In genomic region chr20:59976196-59976847, GRCh38 we compare ENCODE assay signal across 24 cellular contexts. TPM values are rescaled to one million over a fixed set of nuclear protein-coding genes. Genes with fewer than 3 reads are reported as not detected.
A peak's percentile ranks its signal among the peaks of the same experiment; 100 is the strongest.
DNase-seq lines count a peak whose midpoint lies in the region; ATAC-seq, FAIRE-seq and TF ChIP-seq lines count a peak whose summit lies in the region.
"Had no signal": no experiment of that assay in that cellular context is flagged by ENCODE, and none has a peak within 500 bp of the region (broad histone marks: within the 10 kb centered on the region; RNA-seq: fewer than 3 reads in every experiment).

No MANE protein-coding gene starts in this region.

- H2BK12ac ChIP-seq in H1 (ENCODE audit: low read depth, low read length): no peak overlapping the region

- peaks cover 17% of the 10 kb centered on the region for H3K4me1 Mint-ChIP-seq in neural crest cell

- H3K27ac Mint-ChIP-seq in neural crest cell (ENCODE audit: unreplicated experiment): peak overlapping the region; percentile 64
- H3K27ac Mint-ChIP-seq: CD8-positive, alpha-beta T cell had no signal

- no peak overlapping the region for H3K18ac ChIP-seq in H1 (ENCODE audit: extremely low read depth, low read length)

- no peak for TF ChIP-seq EP300 in H1 (IDR thresholded peaks at IDR 0.05; ENCODE audit: borderline replicate concordance in 1 of 2, low read depth in 2 of 2, low read length in 2 of 2)

- no peak overlapping the region for H4K91ac ChIP-seq in H1 (replicated peaks; ENCODE audit: insufficient read length, low read length)

- H3K4me3 Mint-ChIP-seq in neural crest cell: no peak overlapping the region
- H3K4me3 Mint-ChIP-seq: CD8-positive, alpha-beta T cell had no signal

- no peak overlapping the region for H3K4ac ChIP-seq in H1 (replicated peaks; ENCODE audit: insufficient read length, low read depth, low read length)

- no peak overlapping the region for H3K56ac ChIP-seq in H1 (replicated peaks; ENCODE audit: insufficient read length, low read depth, low read length)

- H2AFZ ChIP-seq in H1 (ENCODE audit: low read length): no peak overlapping the region

- no peak for TF ChIP-seq POLR2A in H1 (IDR thresholded peaks at IDR 0.05; ENCODE audit: control extremely low read depth in 1 of 2, low read depth in 2 of 2, low read length in 2 of 2)

- CTCF ChIA-PET in H1 (lab: Charles Lee; ENCODE audit: partially characterized antibody): interaction anchor here (0.9 to 1.2 kb wide), 2 partner anchors 9 to 72 kb away, joined by 3 to 4 read pairs; no protein-coding TSS in a partner anchor

- ATAC-seq in GM19328 (IDR thresholded peaks at IDR 0.05; ENCODE audit: unreplicated experiment): no peak
- ATAC-seq: A549; CD8-positive, alpha-beta T cell; PC-3; SK-N-SH treated with all-trans-retinoic acid at 6 μM for 48 hours had no signal

- H2BK20ac ChIP-seq in H1 (ENCODE audit: low read length): no peak overlapping the region

- no peaks in the 10 kb centered on the region for H3K23me2 ChIP-seq in H1 (ENCODE audit: low read depth, low read length)

- no peak overlapping the region for H3K4me3 ChIP-seq in H1 (ENCODE audit: extremely low read depth in 1 of 4, insufficient read depth in 2 of 4, low read depth in 3 of 4, low read length in 4 of 4)
- H3K4me3 ChIP-seq: A549; BLaER1 treated with 17β-estradiol and CSF1 and Interleukin-3, amounts not matched to agents 10 nM and 100 nM; MG63 had no signal

- no peaks in the 10 kb centered on the region for H3K27me3 ChIP-seq in H1 (replicated peaks in 1 of 4; ENCODE audit: control insufficient read depth in 3 of 4, extremely low read depth in 1 of 4, insufficient read depth in 3 of 4, low read length in 3 of 4)
- H3K27me3 ChIP-seq: BLaER1 treated with 17β-estradiol and CSF1 and Interleukin-3, amounts not matched to agents 10 nM and 100 nM; MG63 had no signal

- no peak for FAIRE-seq in H1 (lab: Jason Lieb, UNC)
- FAIRE-seq: A549 had no signal

- H3K27ac ChIP-seq in H1 (ENCODE audit: low read depth, low read length): no peak overlapping the region
- H3K27ac ChIP-seq: A549; BLaER1 treated with 17β-estradiol and CSF1 and Interleukin-3, amounts not matched to agents 10 nM and 100 nM; HL-60 had no signal

- in situ Hi-C loops in GM13977 (cut with MboI; ENCODE audit: low pct_unique_long_range_greater_than_20kb, low sequenced_read_pairs, unreplicated experiment): no loop called here

- no peak overlapping the region for H3K4me2 ChIP-seq in H1 (ENCODE audit: insufficient read depth in 1 of 2, low read depth in 2 of 2, low read length in 2 of 2)
- H3K4me2 ChIP-seq: A549; BLaER1 treated with 17β-estradiol and CSF1 and Interleukin-3, amounts not matched to agents 10 nM and 100 nM had no signal

- no peaks in the 10 kb centered on the region for H3K79me1 ChIP-seq in H1 (ENCODE audit: low read depth, low read length)

- no peak overlapping the region for H3K23ac ChIP-seq in H1 (ENCODE audit: insufficient read length)

- TF ChIP-seq CTCF in H1 (IDR thresholded peaks at IDR 0.05; ENCODE audit: control extremely low read depth in 1 of 3, insufficient read depth in 1 of 3, low read depth in 1 of 3, low read length in 3 of 3) (no peak), neural crest cell (conservative IDR thresholded peaks at IDR 0.05) (no peak), GM13977 (IDR thresholded peaks at IDR 0.05; ENCODE audit: extremely low read depth, insufficient read depth, missing control alignments) (no peak)

- DNase-seq in DMS79 (lab: John Stamatoyannopoulos, UW) (peak; percentile 12), NCI-H446 treated with DMSO at 0.1 percent for 48 hours (lab: John Stamatoyannopoulos, UW) (peak; percentile 42), H1 (ENCODE audit: low read depth in 1 of 2, low spot score in 2 of 2) (no peak), neural crest cell (ENCODE audit: low read depth, low spot score) (no peak), NCI-H1694 (lab: John Stamatoyannopoulos, UW) (no peak), GM13977 (ENCODE audit: low spot score) (no peak), SW 1271 (lab: John Stamatoyannopoulos, UW) (no peak)
- DNase-seq: Calu3; CD8-positive, alpha-beta T cell; H7; Kasumi-1; MG63; NCI-H1048; NCI-H1436 treated with DMSO at 0.1 percent for 48 hours; NCI-H2029 treated with DMSO at 0.1 percent for 48 hours; NCI-H510A treated with DMSO at 0.1 percent for 48 hours; PC-3; RPMI8226; SHP77 treated with DMSO at 0.1 percent for 48 hours had no signal

- POLR2A ChIA-PET in H1 (lab: Charles Lee; ENCODE audit: partially characterized antibody): no interaction called here

- H4K5ac ChIP-seq in H1 (ENCODE audit: insufficient read length, low read depth, low read length): no peak overlapping the region

- no peaks in the 10 kb centered on the region for H4K20me1 ChIP-seq in H1 (replicated peaks in 1 of 2; ENCODE audit: control insufficient read depth in 1 of 2, insufficient read depth in 2 of 2, low read length in 2 of 2)
- H4K20me1 ChIP-seq: BLaER1 treated with 17β-estradiol and CSF1 and Interleukin-3, amounts not matched to agents 10 nM and 100 nM had no signal

- H3K36me3 ChIP-seq in H1 (ENCODE audit: control insufficient read depth in 2 of 4, insufficient read depth in 4 of 4, low read length in 3 of 4): no peaks in the 10 kb centered on the region
- H3K36me3 ChIP-seq: BLaER1 treated with 17β-estradiol and CSF1 and Interleukin-3, amounts not matched to agents 10 nM and 100 nM; MG63 had no signal

- no peak overlapping the region for H3K9ac ChIP-seq in H1 (replicated peaks in 1 of 4; ENCODE audit: extremely low read depth in 1 of 4, low read depth in 3 of 4, low read length in 3 of 4)
- H3K9ac ChIP-seq: BLaER1 treated with 17β-estradiol and CSF1 and Interleukin-3, amounts not matched to agents 10 nM and 100 nM had no signal

- no peak overlapping the region for H2BK5ac ChIP-seq in H1 (ENCODE audit: low read depth, low read length)

- H3K9me3 ChIP-seq in H1 (ENCODE audit: insufficient read depth in 2 of 2, low read depth in 1 of 2, low read length in 1 of 2): no peaks in the 10 kb centered on the region
- H3K9me3 ChIP-seq: A549, MG63 had no signal

- no peaks in the 10 kb centered on the region for H3K27me3 Mint-ChIP-seq in neural crest cell (ENCODE audit: low read depth)

- no peaks in the 10 kb centered on the region; a peak in 1 of 7 replicates for H3K4me1 ChIP-seq in H1 (replicated peaks in 1 of 4; ENCODE audit: control insufficient read depth in 3 of 4, insufficient read depth in 4 of 4, low read length in 3 of 4)
- H3K4me1 ChIP-seq: A549; BLaER1 treated with 17β-estradiol and CSF1 and Interleukin-3, amounts not matched to agents 10 nM and 100 nM had no signal

- no peak overlapping the region for H3K14ac ChIP-seq in H1 (ENCODE audit: insufficient read length)

- H3K9me3 Mint-ChIP-seq in neural crest cell: peaks cover 2% of the 10 kb centered on the region
- H3K9me3 Mint-ChIP-seq: CD8-positive, alpha-beta T cell had no signal

- H2BK120ac ChIP-seq in H1 (replicated peaks; ENCODE audit: low read depth, low read length): no peak overlapping the region

- no peaks in the 10 kb centered on the region for H3K36me3 Mint-ChIP-seq in neural crest cell (ENCODE audit: low read depth)

- H2BK15ac ChIP-seq in H1 (ENCODE audit: low read length): no peak overlapping the region

- no peak for TF ChIP-seq RAD21 in H1 (IDR thresholded peaks at IDR 0.05 in 1 of 2, conservative IDR thresholded peaks at IDR 0.05 in 1 of 2; ENCODE audit: low read depth in 2 of 2, low read length in 2 of 2)

- H3K79me2 ChIP-seq in H1 (ENCODE audit: control insufficient read depth in 1 of 2, insufficient read depth in 2 of 2, low read length in 2 of 2): no peaks in the 10 kb centered on the region

- WGBS in H1 (ENCODE audit: extremely low coverage in 1 of 2, insufficient coverage in 1 of 2, insufficient read length in 1 of 2, insufficient replicate concordance in 2 of 2, low coverage in 1 of 2, low lambda C conversion rate in 2 of 2, missing lambda C conversion rate in 1 of 2), 2 experiments: 94% methylated on average over 6 of the region's 6 CpGs; no CpG with 5 or more reads in 1 of the 2 experiments

- peak overlapping the region; percentile 45; the same call in 1 of the 2 replicates for H4K8ac ChIP-seq in H1 (ENCODE audit: extremely low read depth, insufficient read depth, low read length)

- H2AK5ac ChIP-seq in H1 (ENCODE audit: low read depth, low read length): no peak overlapping the region

RNA-seq across cellular contexts. Expression of gene CDH26, which starts 18.1 kb away (rescaled TPM):
- 1.7 and 2.3 TPM in 2 replicates for total RNA-seq in H1 (2021; fragmentation: NEBNext Ultra II Directional; extraction: Animal tissue kit (Norgen Biotek cat#: 25700))
- polyA plus RNA-seq in H1 (2011; rRNA removed): 0.78 and 1.5 TPM in 2 replicates
- polyA plus RNA-seq in H1 (2011; cell fraction: cytosol; rRNA removed): 2.0 TPM
- 2.0 TPM for polyA plus RNA-seq in H1 (2011; cell fraction: nucleus; rRNA removed)
- polyA plus RNA-seq in H1 (2012, experiment 1 of 2): 1.1 to 1.9 TPM (median 1.5 TPM) in 4 replicates
- polyA plus RNA-seq in H1 (2012, experiment 2 of 2): 0.39 TPM
- 1.3 TPM for polyA plus RNA-seq in H1 (2013, experiment 1 of 2)
- 1.3 TPM for polyA plus RNA-seq in H1 (2013, experiment 2 of 2)
- 2.7 and 3.2 TPM in 2 replicates for polyA minus RNA-seq in H1 (2011; rRNA and poly(A)+ RNA removed)
- 1.5 TPM for polyA minus RNA-seq in H1 (2011; cell fraction: cytosol; rRNA and poly(A)+ RNA removed)
- polyA minus RNA-seq in H1 (2011; cell fraction: nucleus; rRNA and poly(A)+ RNA removed): 2.3 TPM
- total RNA-seq in neural crest cell: 0.86 and 0.89 TPM in 2 replicates

RNA-seq across cellular contexts. Expression of gene FAM217B, which starts 36.1 kb away (rescaled TPM):
- total RNA-seq in H1 (2021; fragmentation: NEBNext Ultra II Directional; extraction: Animal tissue kit (Norgen Biotek cat#: 25700)): 24.7 and 28.5 TPM in 2 replicates
- 2.8 and 5.4 TPM in 2 replicates for polyA plus RNA-seq in H1 (2011; rRNA removed)
- 5.9 TPM for polyA plus RNA-seq in H1 (2011; cell fraction: cytosol; rRNA removed)
- 3.6 TPM for polyA plus RNA-seq in H1 (2011; cell fraction: nucleus; rRNA removed)
- polyA plus RNA-seq in H1 (2012, experiment 1 of 2): 6.4 to 9.2 TPM (median 7.3 TPM) in 4 replicates
- polyA plus RNA-seq in H1 (2012, experiment 2 of 2): 0.73 TPM
- 19.2 TPM for polyA plus RNA-seq in H1 (2013, experiment 1 of 2)
- polyA plus RNA-seq in H1 (2013, experiment 2 of 2): 18.7 TPM
- 7.6 and 9.2 TPM in 2 replicates for polyA minus RNA-seq in H1 (2011; rRNA and poly(A)+ RNA removed)
- 6.1 TPM for polyA minus RNA-seq in H1 (2011; cell fraction: cytosol; rRNA and poly(A)+ RNA removed)
- 15.3 TPM for polyA minus RNA-seq in H1 (2011; cell fraction: nucleus; rRNA and poly(A)+ RNA removed)
- 47.9 and 49.9 TPM in 2 replicates for total RNA-seq in neural crest cell

RNA-seq across cellular contexts. Expression of gene PPP1R3D, which starts 36.2 kb away (rescaled TPM):
- 3.5 and 3.9 TPM in 2 replicates for total RNA-seq in H1 (2021; fragmentation: NEBNext Ultra II Directional; extraction: Animal tissue kit (Norgen Biotek cat#: 25700))
- polyA plus RNA-seq in H1 (2011; rRNA removed): 1.3 and 1.4 TPM in 2 replicates
- 1.1 TPM for polyA plus RNA-seq in H1 (2011; cell fraction: cytosol; rRNA removed)
- 1.1 TPM for polyA plus RNA-seq in H1 (2011; cell fraction: nucleus; rRNA removed)
- 1.2 to 1.8 TPM (median 1.3 TPM) in 4 replicates for polyA plus RNA-seq in H1 (2012, experiment 1 of 2)
- polyA plus RNA-seq in H1 (2012, experiment 2 of 2): 1.1 TPM
- polyA plus RNA-seq in H1 (2013, experiment 1 of 2): 1.8 TPM
- 1.7 TPM for polyA plus RNA-seq in H1 (2013, experiment 2 of 2)
- 1.5 and 1.6 TPM in 2 replicates for polyA minus RNA-seq in H1 (2011; rRNA and poly(A)+ RNA removed)
- polyA minus RNA-seq in H1 (2011; cell fraction: cytosol; rRNA and poly(A)+ RNA removed): 2.1 TPM
- 3.4 TPM for polyA minus RNA-seq in H1 (2011; cell fraction: nucleus; rRNA and poly(A)+ RNA removed)
- total RNA-seq in neural crest cell: 7.0 and 7.9 TPM in 2 replicates

RNA-seq across cellular contexts. Expression of gene SYCP2, which starts 42.9 kb away (rescaled TPM):
- 0.50 and 0.69 TPM in 2 replicates for total RNA-seq in H1 (2021; fragmentation: NEBNext Ultra II Directional; extraction: Animal tissue kit (Norgen Biotek cat#: 25700))
- polyA plus RNA-seq in H1 (2011; rRNA removed): 0.02 TPM in 2 replicates
- polyA plus RNA-seq in H1 (2011; cell fraction: cytosol; rRNA removed): 0.14 TPM
- 0.16 TPM for polyA plus RNA-seq in H1 (2011; cell fraction: nucleus; rRNA removed)
- polyA plus RNA-seq in H1 (2012, experiment 1 of 2): 0.13 TPM in 1 of 4 replicates, not detected in the others
- not detected for polyA plus RNA-seq in H1 (2012, experiment 2 of 2)
- 0.36 TPM for polyA plus RNA-seq in H1 (2013, experiment 1 of 2)
- 0.33 TPM for polyA plus RNA-seq in H1 (2013, experiment 2 of 2)
- not detected in 2 replicates for polyA minus RNA-seq in H1 (2011; rRNA and poly(A)+ RNA removed)
- polyA minus RNA-seq in H1 (2011; cell fraction: cytosol; rRNA and poly(A)+ RNA removed): not detected
- polyA minus RNA-seq in H1 (2011; cell fraction: nucleus; rRNA and poly(A)+ RNA removed): 0.10 TPM
- 1.9 and 2.3 TPM in 2 replicates for total RNA-seq in neural crest cell
- total RNA-seq: H7 had no signal

Comparison
In these comparisons a context has a peak if more than half of its experiments do, and no peak if none do; other contexts are left out.
1. DNase-seq: peak in DMS79 (single experiment) and NCI-H446 treated with DMSO at 0.1 percent for 48 hours (single experiment); none in H1 (0 of 2), neural crest cell (single experiment), NCI-H1694 (single experiment), GM13977 (single experiment) and SW 1271 (0 of 2).